ENCODE assay signal across 18 cellular contexts in genomic region chrX:105297041-105297440, GRCh38.
"Had no signal": no experiment of that assay in that cellular context is flagged by ENCODE, and none has a peak within 500 bp of the region (broad histone marks: within the 10 kb centered on the region; RNA-seq: fewer than 3 reads in every experiment).

No MANE protein-coding gene starts in this region.

- H3K9me3 Mint-ChIP-seq: effector memory CD8-positive, alpha-beta T cell had no signal

- H3K9me3 ChIP-seq: esophagus squamous epithelium, heart left ventricle, mucosa of descending colon, neutrophil, psoas muscle, right lobe of liver had no signal

- H3K4me1 Mint-ChIP-seq: naive thymus-derived CD8-positive, alpha-beta T cell had no signal

- H3K27me3 Mint-ChIP-seq: effector memory CD8-positive, alpha-beta T cell; naive thymus-derived CD8-positive, alpha-beta T cell had no signal

- H3K27ac ChIP-seq: esophagus squamous epithelium, heart left ventricle, neutrophil, psoas muscle, right lobe of liver, spleen, stomach had no signal

- H3K4me1 ChIP-seq: esophagus squamous epithelium, heart left ventricle, psoas muscle, right lobe of liver, spleen, stomach had no signal

- H3K27ac Mint-ChIP-seq: effector memory CD8-positive, alpha-beta T cell; naive thymus-derived CD8-positive, alpha-beta T cell had no signal

- H3K27me3 ChIP-seq: esophagus squamous epithelium, neutrophil, right lobe of liver, spleen, stomach had no signal

- H3K4me3 ChIP-seq: esophagus squamous epithelium, heart left ventricle, mucosa of descending colon, psoas muscle, right lobe of liver, spleen, stomach had no signal

- ATAC-seq: effector memory CD8-positive, alpha-beta T cell; heart left ventricle; mucosa of descending colon; naive thymus-derived CD8-positive, alpha-beta T cell; psoas muscle; right lobe of liver had no signal

- H3K36me3 Mint-ChIP-seq: naive thymus-derived CD8-positive, alpha-beta T cell had no signal

- H3K4me3 Mint-ChIP-seq: effector memory CD8-positive, alpha-beta T cell; naive thymus-derived CD8-positive, alpha-beta T cell had no signal

- H3K36me3 ChIP-seq: esophagus squamous epithelium, heart left ventricle, neutrophil, right lobe of liver, spleen, stomach had no signal

- DNase-seq: effector memory CD8-positive, alpha-beta T cell; esophagus squamous epithelium; heart left ventricle; hippocampal formation; kidney glomerular epithelial cell; mucosa of descending colon; naive thymus-derived CD8-positive, alpha-beta T cell; psoas muscle; retina; right lobe of liver; spleen; stimulated activated CD4-positive, alpha-beta T cell treated with anti-CD3 and anti-CD28 coated beads, Interleukin-15, amount 100 ng/mL, for 24 hours; stimulated activated CD4-positive, alpha-beta T cell treated with anti-CD3 and anti-CD28 coated beads, Interleukin-1b, Interleukin-23, amount 100 ng/mL, for 48 hours; stimulated activated naive CD4-positive, alpha-beta T cell; stomach; substantia nigra; trophoblast cell had no signal
